ENCODE assay signal across 31 cellular contexts in the genomic region with DNA sequence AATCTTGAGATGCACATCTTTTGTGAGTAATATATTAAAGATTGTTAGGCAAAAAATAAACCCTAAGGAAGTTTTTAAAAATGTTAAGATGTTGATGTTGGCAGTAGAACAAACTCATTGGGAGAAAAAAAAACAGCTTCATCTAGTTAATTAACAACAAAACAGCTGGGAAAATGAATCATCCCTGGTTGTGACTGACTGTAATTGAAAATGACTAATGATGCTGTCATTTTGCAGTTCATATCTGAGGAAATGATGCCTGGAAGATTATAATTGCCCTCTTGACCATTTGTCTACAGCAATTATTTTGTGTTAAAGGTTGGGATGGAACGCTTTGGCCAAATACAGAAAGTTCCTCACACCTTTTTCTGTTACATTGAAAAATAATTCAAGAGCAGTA.
A peak's percentile ranks its signal among the peaks of the same experiment; 100 is the strongest.
DNase-seq lines count a peak whose midpoint lies in the region; ATAC-seq and TF ChIP-seq lines count a peak whose summit lies in the region.
"Had no signal": no experiment of that assay in that cellular context is flagged by ENCODE, and none has a peak within 500 bp of the region (broad histone marks: within the 10 kb centered on the region; RNA-seq: fewer than 3 reads in every experiment).

No MANE protein-coding gene starts in this region.

- CTCF ChIA-PET in mammary epithelial cell (lab: Charles Lee; ENCODE audit: low non-redundant PET) = no interaction called here
- CTCF ChIA-PET in activated CD8-positive, alpha-beta T cell treated with anti-CD3 and anti-CD28 coated beads, Interleukin-2, amount 10 ng/mL, durations not matched to agents 7 days and 5 days (lab: Charles Lee) = no interaction called here

- no peaks in the 10 kb centered on the region for H3K79me2 ChIP-seq in mammary epithelial cell (ENCODE audit: insufficient read depth, low read length)

- in situ Hi-C loops in mammary epithelial cell (cut with MboI; ENCODE audit: low sequenced_read_pairs in 2 of 2) = no loop called here

- ATAC-seq in GM21381 (IDR thresholded peaks at IDR 0.05; ENCODE audit: unreplicated experiment) = no peak
- ATAC-seq in activated CD8-positive, alpha-beta T cell treated with anti-CD3 and anti-CD28 coated beads, Interleukin-2, amount 10 ng/mL, durations not matched to agents 7 days and 5 days = no peak
- ATAC-seq: HepG2; lower lobe of right lung; natural killer cell treated with Interleukin-12 subunit alpha and Interleukin-12 subunit beta and Interleukin-15 and Interleukin-18, amount 100 ng/mL, for 72 hours; psoas muscle; T-cell had no signal

- DNase-seq in HPDE6-E6E7 (ENCODE audit: extremely low spot score) = peak; percentile 25
- peak; percentile 57 for DNase-seq in NCI-H1417 treated with DMSO at 0.1 percent for 48 hours (lab: John Stamatoyannopoulos, UW)
- DNase-seq in mammary epithelial cell = peak; percentile 8
- peak; percentile 57 for DNase-seq in kidney glomerular epithelial cell (lab: John Stamatoyannopoulos, UW)
- DNase-seq in DMS 273 treated with DMSO at 0.1 percent for 48 hours (lab: John Stamatoyannopoulos, UW) = no peak
- DNase-seq in ureter (ENCODE audit: low spot score) = no peak
- DNase-seq in activated CD8-positive, alpha-beta T cell treated with anti-CD3 and anti-CD28 coated beads, Interleukin-2, amount 10 ng/mL, durations not matched to agents 7 days and 5 days = no peak
- DNase-seq: activated CD4-positive, alpha-beta T cell treated with anti-CD3 and anti-CD28 coated beads, Interleukin-2, amount 10 ng/mL, durations not matched to agents 24 days and 14 days; activated effector memory CD4-positive, alpha-beta T cell treated with anti-CD3 and anti-CD28 coated beads, Interleukin-2, amount 50 U/mL, for 16 hours; anterior cingulate cortex; effector CD8-positive, alpha-beta T cell; erythroblast; head of caudate nucleus; Karpas-422; lower lobe of right lung; NCI-H1694 treated with DMSO at 0.1 percent for 48 hours; NCI-H2171; NCI-H524; NK-92 treated with Interleukin-12 subunit alpha and Interleukin-12 subunit beta, amount 100 ng/mL, for 24 hours; psoas muscle; SIG-M5; stimulated activated CD4-positive, alpha-beta T cell treated with anti-CD3 and anti-CD28 coated beads, Interleukin-15, amount 100 ng/mL, for 24 hours; stimulated activated CD4-positive, alpha-beta T cell treated with anti-CD3 and anti-CD28 coated beads, Interleukin-4, amount 100 ng/mL, for 4 hours; T-cell; transverse colon had no signal

- TF ChIP-seq CTCF in mammary epithelial cell (conservative IDR thresholded peaks at IDR 0.05 in 1 of 2, IDR thresholded peaks at IDR 0.05 in 1 of 2; ENCODE audit: extremely low read depth in 1 of 2, insufficient read depth in 1 of 2, low read depth in 1 of 2, low read length in 2 of 2) = no peak

- no peaks in the 10 kb centered on the region for H3K9me3 Mint-ChIP-seq in activated CD8-positive, alpha-beta T cell treated with anti-CD3 and anti-CD28 coated beads, Interleukin-2, amount 10 ng/mL, durations not matched to agents 7 days and 5 days (ENCODE audit: insufficient read depth)
- H3K9me3 Mint-ChIP-seq: activated CD4-positive, alpha-beta T cell treated with anti-CD3 and anti-CD28 coated beads, Interleukin-2, amount 10 ng/mL, durations not matched to agents 24 days and 14 days; natural killer cell treated with Interleukin-12 subunit alpha and Interleukin-12 subunit beta and Interleukin-15 and Interleukin-18, amount 100 ng/mL, for 72 hours had no signal

- no peaks in the 10 kb centered on the region for H3K27me3 Mint-ChIP-seq in activated CD8-positive, alpha-beta T cell treated with anti-CD3 and anti-CD28 coated beads, Interleukin-2, amount 10 ng/mL, durations not matched to agents 7 days and 5 days (ENCODE audit: low read depth)
- H3K27me3 Mint-ChIP-seq: activated CD4-positive, alpha-beta T cell treated with anti-CD3 and anti-CD28 coated beads, Interleukin-2, amount 10 ng/mL, durations not matched to agents 24 days and 14 days; activated naive CD8-positive, alpha-beta T cell; natural killer cell treated with Interleukin-12 subunit alpha and Interleukin-12 subunit beta and Interleukin-15 and Interleukin-18, amount 100 ng/mL, for 72 hours; T-cell had no signal

- H3K27ac Mint-ChIP-seq in activated CD8-positive, alpha-beta T cell treated with anti-CD3 and anti-CD28 coated beads, Interleukin-2, amount 10 ng/mL, durations not matched to agents 7 days and 5 days = no peak overlapping the region
- H3K27ac Mint-ChIP-seq: activated CD4-positive, alpha-beta T cell treated with anti-CD3 and anti-CD28 coated beads, Interleukin-2, amount 10 ng/mL, durations not matched to agents 24 days and 14 days; activated naive CD8-positive, alpha-beta T cell; natural killer cell treated with Interleukin-12 subunit alpha and Interleukin-12 subunit beta and Interleukin-15 and Interleukin-18, amount 100 ng/mL, for 72 hours; T-cell had no signal

- whole genome bisulfite sequencing in mammary epithelial cell (ENCODE audit: low coverage, missing lambda C conversion rate) = no CpG with 5 or more reads among the region's 1 CpG

- H3K4me3 ChIP-seq in mammary epithelial cell (replicated peaks in 1 of 3; ENCODE audit: insufficient read depth in 1 of 3, low read depth in 2 of 3, low read length in 3 of 3) = no peak overlapping the region
- H3K4me3 ChIP-seq: coronary artery, lower lobe of right lung, psoas muscle, transverse colon had no signal

- no peaks in the 10 kb centered on the region for H3K9me3 ChIP-seq in mammary epithelial cell (replicated peaks; ENCODE audit: insufficient read depth, low read length)
- H3K9me3 ChIP-seq: lower lobe of right lung, psoas muscle, transverse colon had no signal

- no peaks in the 10 kb centered on the region for H3K36me3 Mint-ChIP-seq in activated CD8-positive, alpha-beta T cell treated with anti-CD3 and anti-CD28 coated beads, Interleukin-2, amount 10 ng/mL, durations not matched to agents 7 days and 5 days (ENCODE audit: low read depth)
- H3K36me3 Mint-ChIP-seq: activated naive CD8-positive, alpha-beta T cell; natural killer cell treated with Interleukin-12 subunit alpha and Interleukin-12 subunit beta and Interleukin-15 and Interleukin-18, amount 100 ng/mL, for 72 hours; T-cell had no signal

- H4K20me1 ChIP-seq in mammary epithelial cell (ENCODE audit: insufficient read depth, low read length) = no peaks in the 10 kb centered on the region

- no peaks in the 10 kb centered on the region for H3K4me1 ChIP-seq in mammary epithelial cell (ENCODE audit: insufficient read depth, low read length)
- H3K4me1 ChIP-seq: lower lobe of right lung, transverse colon had no signal

- dilution Hi-C loops in mammary epithelial cell (cut with HindIII; ENCODE audit: low sequenced_read_pairs) = no loop called here

- H3K9ac ChIP-seq in mammary epithelial cell (ENCODE audit: insufficient read depth, low read length) = no peak overlapping the region

- H3K27me3 ChIP-seq in mammary epithelial cell (ENCODE audit: insufficient read depth, low read length) = peaks cover 2% of the 10 kb centered on the region
- H3K27me3 ChIP-seq: transverse colon had no signal

- POLR2A ChIA-PET in activated CD8-positive, alpha-beta T cell treated with anti-CD3 and anti-CD28 coated beads, Interleukin-2, amount 10 ng/mL, durations not matched to agents 7 days and 5 days (lab: Charles Lee) = no interaction called here

- no peaks in the 10 kb centered on the region for H3K4me1 Mint-ChIP-seq in activated CD8-positive, alpha-beta T cell treated with anti-CD3 and anti-CD28 coated beads, Interleukin-2, amount 10 ng/mL, durations not matched to agents 7 days and 5 days (ENCODE audit: low read depth)
- H3K4me1 Mint-ChIP-seq: activated CD4-positive, alpha-beta T cell treated with anti-CD3 and anti-CD28 coated beads, Interleukin-2, amount 10 ng/mL, durations not matched to agents 24 days and 14 days; T-cell had no signal

- no peaks in the 10 kb centered on the region for H3K36me3 ChIP-seq in mammary epithelial cell (ENCODE audit: insufficient read depth, low read length)
- H3K36me3 ChIP-seq: lower lobe of right lung, transverse colon had no signal

- intact Hi-C loops in mammary epithelial cell (cut with micrococcal nuclease) = no loop called here

- BruUV-seq in mammary epithelial cell (replicated peaks; lab: Mats Ljungman, UMichigan) = no TSS peak

- no peak overlapping the region for H3K4me3 Mint-ChIP-seq in activated CD8-positive, alpha-beta T cell treated with anti-CD3 and anti-CD28 coated beads, Interleukin-2, amount 10 ng/mL, durations not matched to agents 7 days and 5 days
- H3K4me3 Mint-ChIP-seq: activated CD4-positive, alpha-beta T cell treated with anti-CD3 and anti-CD28 coated beads, Interleukin-2, amount 10 ng/mL, durations not matched to agents 24 days and 14 days; activated naive CD8-positive, alpha-beta T cell; natural killer cell treated with Interleukin-12 subunit alpha and Interleukin-12 subunit beta and Interleukin-15 and Interleukin-18, amount 100 ng/mL, for 72 hours; T-cell had no signal

- no peak overlapping the region for H3K27ac ChIP-seq in mammary epithelial cell (ENCODE audit: insufficient read depth, low read depth, low read length)
- H3K27ac ChIP-seq: coronary artery, HL-60, lower lobe of right lung, psoas muscle, transverse colon had no signal

- no peak overlapping the region for H3K4me2 ChIP-seq in mammary epithelial cell (ENCODE audit: insufficient read depth, low read depth, low read length)

- no peak overlapping the region for H2AFZ ChIP-seq in mammary epithelial cell (ENCODE audit: low read depth, low read length)

Comparison
In these comparisons a context has a peak if more than half of its experiments do, and no peak if none do; other contexts are left out.
1. DNase-seq: peak in HPDE6-E6E7 (single experiment), NCI-H1417 treated with DMSO at 0.1 percent for 48 hours (single experiment), mammary epithelial cell (single experiment) and kidney glomerular epithelial cell (single experiment); none in DMS 273 treated with DMSO at 0.1 percent for 48 hours (single experiment), ureter (single experiment) and activated CD8-positive, alpha-beta T cell treated with anti-CD3 and anti-CD28 coated beads, Interleukin-2, amount 10 ng/mL, durations not matched to agents 7 days and 5 days (single experiment).